In the genomic region with DNA sequence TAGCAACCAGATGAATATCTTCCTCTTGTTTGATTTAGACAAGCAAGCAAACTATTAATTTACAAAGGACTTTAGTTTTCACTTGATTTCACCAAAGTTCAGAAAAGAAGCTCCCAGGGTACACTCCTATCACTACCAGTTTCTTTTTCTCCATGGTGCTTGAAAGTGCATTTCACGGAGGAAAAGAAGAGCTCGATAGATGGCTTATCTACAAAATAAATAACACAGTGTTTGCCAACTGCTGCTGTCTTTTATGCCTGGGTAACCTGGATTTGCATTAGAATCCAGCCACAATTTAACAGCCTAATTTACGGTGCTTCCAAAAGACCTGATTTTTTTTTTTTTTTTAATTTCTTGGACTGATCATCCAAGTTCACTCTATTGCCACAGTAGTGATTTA, we compare ENCODE assay signal across 18 cellular contexts.
DNase-seq lines count a peak whose midpoint lies in the region; ATAC-seq, FAIRE-seq and TF ChIP-seq lines count a peak whose summit lies in the region.
"Had no signal": no experiment of that assay in that cellular context is flagged by ENCODE, and none has a peak within 500 bp of the region (broad histone marks: within the 10 kb centered on the region; RNA-seq: fewer than 3 reads in every experiment).

No MANE protein-coding gene starts in this region.

- TF ChIP-seq RAD21 in HepG2 (CRISPR knock-in tag; IDR thresholded peaks at IDR 0.05), result no peak

- POLR2A ChIA-PET in HepG2 (lab: Yijun Ruan, JAX), result no interaction called here

- H3K79me2 ChIP-seq in HepG2 (ENCODE audit: insufficient read depth, low read length), result no peaks in the 10 kb centered on the region

- no TSS peak for BruUV-seq in HepG2 (replicated peaks; lab: Mats Ljungman, UMichigan)

- peaks cover 19% of the 10 kb centered on the region for H3K4me1 ChIP-seq in HepG2 (ENCODE audit: insufficient read depth, low read length)
- H3K4me1 ChIP-seq: heart left ventricle had no signal

- H3K4me3 Mint-ChIP-seq in CD14-positive monocyte, result no peak overlapping the region
- H3K4me3 Mint-ChIP-seq: endodermal cell; natural killer cell treated with Interleukin-12 subunit alpha and Interleukin-12 subunit beta and Interleukin-15 and Interleukin-18, amount 100 ng/mL, for 72 hours had no signal

- TF ChIP-seq EP300 in HepG2 (IDR thresholded peaks at IDR 0.05; ENCODE audit: low read depth in 2 of 2, low read length in 2 of 2) (peak in 1 of 2 experiments; percentile 41; a peak in 1 of 4 replicates), HepG2 (CRISPR knock-in tag; IDR thresholded peaks at IDR 0.05; ENCODE audit: borderline replicate concordance) (no peak)

- in situ Hi-C loops in HepG2 (cut with HindIII; ENCODE audit: extremely low pct_ligation_motif_present, low pct_unique_long_range_greater_than_20kb), result no loop called here

- FAIRE-seq in HepG2 (lab: Jason Lieb, UNC), result no peak
- FAIRE-seq: GM19239 had no signal

- CTCF ChIA-PET in HepG2 (lab: Yijun Ruan, JAX; ENCODE audit: low intra/inter-chr PET ratio, low total read pairs), result no interaction called here

- no peak overlapping the region for H3K27ac Mint-ChIP-seq in CD14-positive monocyte
- H3K27ac Mint-ChIP-seq: endodermal cell; natural killer cell treated with Interleukin-12 subunit alpha and Interleukin-12 subunit beta and Interleukin-15 and Interleukin-18, amount 100 ng/mL, for 72 hours had no signal

- no peak overlapping the region for H3K9ac ChIP-seq in HepG2 (ENCODE audit: insufficient read depth, low read depth, low read length)
- H3K9ac ChIP-seq: KMS-11 had no signal

- no peak overlapping the region for H2AFZ ChIP-seq in HepG2 (ENCODE audit: low read length)

- no peaks in the 10 kb centered on the region for H3K9me3 ChIP-seq in HepG2 (ENCODE audit: low read length)

- DNase-seq in DMS153 (lab: John Stamatoyannopoulos, UW) (peak; percentile 64), NCI-H1417 (lab: John Stamatoyannopoulos, UW) (peak; percentile 31 to 71 (median 58)), NCI-H774 (lab: John Stamatoyannopoulos, UW) (peak; percentile 33), HepG2 (ENCODE audit: low spot score) (peak; percentile 37), CD14-positive monocyte (ENCODE audit: low spot score) (no peak), ecto neural progenitor cell (ENCODE audit: low spot score) (no peak), NCI-H1694 treated with DMSO at 0.1 percent for 48 hours (lab: John Stamatoyannopoulos, UW) (no peak)
- DNase-seq: activated naive CD4-positive, alpha-beta T cell; anterior cingulate cortex; endodermal cell; heart left ventricle; mesenchymal stem cell; NCI-H1436; T-helper 1 cell had no signal

- no peak overlapping the region for H3K27ac ChIP-seq in HepG2 (ENCODE audit: extremely low read length, insufficient read depth, low read length)
- H3K27ac ChIP-seq: heart left ventricle, KMS-11 had no signal

- 1% methylated on average over 3 of the region's 3 CpGs for WGBS in HepG2 (ENCODE audit: low lambda C conversion rate)

- H3K4me2 ChIP-seq in HepG2 (ENCODE audit: low read depth, low read length), result peak overlapping the region; percentile 38
- H3K4me2 ChIP-seq: KMS-11 had no signal

- no peaks in the 10 kb centered on the region for H3K27me3 ChIP-seq in HepG2 (ENCODE audit: control insufficient read depth in 1 of 2, insufficient read depth in 2 of 2, low read length in 2 of 2)
- H3K27me3 ChIP-seq: heart left ventricle had no signal

- H3K4me3 ChIP-seq in HepG2 (replicated peaks in 1 of 3; ENCODE audit: insufficient read depth in 1 of 3, low read depth in 2 of 3, low read length in 3 of 3), result no peak overlapping the region
- H3K4me3 ChIP-seq: heart left ventricle had no signal

- H4K20me1 ChIP-seq in HepG2 (ENCODE audit: insufficient read depth, low read length), result no peaks in the 10 kb centered on the region

- no peaks in the 10 kb centered on the region for H3K4me1 Mint-ChIP-seq in CD14-positive monocyte

- no peaks in the 10 kb centered on the region for H3K36me3 ChIP-seq in HepG2 (replicated peaks in 1 of 2; ENCODE audit: control insufficient read depth in 1 of 2, insufficient read depth in 2 of 2, low read length in 2 of 2)
- H3K36me3 ChIP-seq: heart left ventricle had no signal

- peaks cover 0 to 1% (median 0%) of the 10 kb centered on the region in 3 donors for H3K27me3 Mint-ChIP-seq in CD14-positive monocyte (ENCODE audit: low read depth in 3 of 3)
- H3K27me3 Mint-ChIP-seq: natural killer cell treated with Interleukin-12 subunit alpha and Interleukin-12 subunit beta and Interleukin-15 and Interleukin-18, amount 100 ng/mL, for 72 hours had no signal

- no peak for TF ChIP-seq POLR2A in HepG2 (IDR thresholded peaks at IDR 0.05; ENCODE audit: insufficient read depth in 1 of 2, low read depth in 2 of 2, low read length in 2 of 2)

- peaks cover 0 to 4% (median 0%) of the 10 kb centered on the region in 7 donors for H3K9me3 Mint-ChIP-seq in CD14-positive monocyte

- H3K36me3 Mint-ChIP-seq in CD14-positive monocyte, result no peaks in the 10 kb centered on the region
- H3K36me3 Mint-ChIP-seq: natural killer cell treated with Interleukin-12 subunit alpha and Interleukin-12 subunit beta and Interleukin-15 and Interleukin-18, amount 100 ng/mL, for 72 hours had no signal

- intact Hi-C loops in HepG2 (cut with micrococcal nuclease; ENCODE audit: unreplicated experiment) (loop anchor here (10.0 kb wide), 1 partner anchor 295 kb away; no protein-coding TSS in a partner anchor), CD14-positive monocyte (cut with micrococcal nuclease) (no loop called here)

- ATAC-seq in HepG2, result peak; percentile 95
- no peak for ATAC-seq in GM21367 (IDR thresholded peaks at IDR 0.05; ENCODE audit: unreplicated experiment)
- ATAC-seq: heart left ventricle; natural killer cell treated with Interleukin-12 subunit alpha and Interleukin-12 subunit beta and Interleukin-15 and Interleukin-18, amount 100 ng/mL, for 72 hours had no signal

- TF ChIP-seq CTCF in HepG2 (CRISPR knock-in tag; IDR thresholded peaks at IDR 0.05) (no peak), CD14-positive monocyte (IDR thresholded peaks at IDR 0.05) (no peak)

TF ChIP-seq in HepG2, 621 proteins besides CTCF, POLR2A, EP300 and RAD21 (continues in another document):
- TF ChIP-seq NR2F6 (IDR thresholded peaks at IDR 0.05), result 0 out of 2 replicates have a peak, but pooled peaks have one; percentile 12
- no peak for TF ChIP-seq NR2F6 (CRISPR knock-in tag; IDR thresholded peaks at IDR 0.05)
- TF ChIP-seq BRD4 (CRISPR knock-in tag; IDR thresholded peaks at IDR 0.05), result no peak
- no peak for TF ChIP-seq ZNF605 (CRISPR knock-in tag; IDR thresholded peaks at IDR 0.05)
- peak; percentile 69; the same call in 1 of the 2 replicates for TF ChIP-seq ISL2 (CRISPR knock-in tag; IDR thresholded peaks at IDR 0.05)
- 0 out of 2 replicates have a peak, but pooled peaks have one; percentile 20 for TF ChIP-seq HDAC2 (CRISPR knock-in tag; IDR thresholded peaks at IDR 0.05)
- no peak for TF ChIP-seq FOXA1 (IDR thresholded peaks at IDR 0.05)
- TF ChIP-seq FOXA1 (CRISPR knock-in tag; IDR thresholded peaks at IDR 0.05), result 0 out of 2 replicates have a peak, but pooled peaks have one; percentile 31
- TF ChIP-seq, protein P1, sequence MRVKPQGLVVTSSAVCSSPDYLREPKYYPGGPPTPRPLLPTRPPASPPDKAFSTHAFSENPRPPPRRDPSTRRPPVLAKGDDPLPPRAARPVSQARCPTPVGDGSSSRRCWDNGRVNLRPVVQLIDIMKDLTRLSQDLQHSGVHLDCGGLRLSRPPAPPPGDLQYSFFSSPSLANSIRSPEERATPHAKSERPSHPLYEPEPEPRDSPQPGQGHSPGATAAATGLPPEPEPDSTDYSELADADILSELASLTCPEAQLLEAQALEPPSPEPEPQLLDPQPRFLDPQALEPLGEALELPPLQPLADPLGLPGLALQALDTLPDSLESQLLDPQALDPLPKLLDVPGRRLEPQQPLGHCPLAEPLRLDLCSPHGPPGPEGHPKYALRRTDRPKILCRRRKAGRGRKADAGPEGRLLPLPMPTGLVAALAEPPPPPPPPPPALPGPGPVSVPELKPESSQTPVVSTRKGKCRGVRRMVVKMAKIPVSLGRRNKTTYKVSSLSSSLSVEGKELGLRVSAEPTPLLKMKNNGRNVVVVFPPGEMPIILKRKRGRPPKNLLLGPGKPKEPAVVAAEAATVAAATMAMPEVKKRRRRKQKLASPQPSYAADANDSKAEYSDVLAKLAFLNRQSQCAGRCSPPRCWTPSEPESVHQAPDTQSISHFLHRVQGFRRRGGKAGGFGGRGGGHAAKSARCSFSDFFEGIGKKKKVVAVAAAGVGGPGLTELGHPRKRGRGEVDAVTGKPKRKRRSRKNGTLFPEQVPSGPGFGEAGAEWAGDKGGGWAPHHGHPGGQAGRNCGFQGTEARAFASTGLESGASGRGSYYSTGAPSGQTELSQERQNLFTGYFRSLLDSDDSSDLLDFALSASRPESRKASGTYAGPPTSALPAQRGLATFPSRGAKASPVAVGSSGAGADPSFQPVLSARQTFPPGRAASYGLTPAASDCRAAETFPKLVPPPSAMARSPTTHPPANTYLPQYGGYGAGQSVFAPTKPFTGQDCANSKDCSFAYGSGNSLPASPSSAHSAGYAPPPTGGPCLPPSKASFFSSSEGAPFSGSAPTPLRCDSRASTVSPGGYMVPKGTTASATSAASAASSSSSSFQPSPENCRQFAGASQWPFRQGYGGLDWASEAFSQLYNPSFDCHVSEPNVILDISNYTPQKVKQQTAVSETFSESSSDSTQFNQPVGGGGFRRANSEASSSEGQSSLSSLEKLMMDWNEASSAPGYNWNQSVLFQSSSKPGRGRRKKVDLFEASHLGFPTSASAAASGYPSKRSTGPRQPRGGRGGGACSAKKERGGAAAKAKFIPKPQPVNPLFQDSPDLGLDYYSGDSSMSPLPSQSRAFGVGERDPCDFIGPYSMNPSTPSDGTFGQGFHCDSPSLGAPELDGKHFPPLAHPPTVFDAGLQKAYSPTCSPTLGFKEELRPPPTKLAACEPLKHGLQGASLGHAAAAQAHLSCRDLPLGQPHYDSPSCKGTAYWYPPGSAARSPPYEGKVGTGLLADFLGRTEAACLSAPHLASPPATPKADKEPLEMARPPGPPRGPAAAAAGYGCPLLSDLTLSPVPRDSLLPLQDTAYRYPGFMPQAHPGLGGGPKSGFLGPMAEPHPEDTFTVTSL (CRISPR knock-in tag; IDR thresholded peaks at IDR 0.05; ENCODE audit: borderline replicate concordance), result peak; percentile 22; the same call in 1 of the 2 replicates
- no peak for TF ChIP-seq SIX1 (CRISPR knock-in tag; IDR thresholded peaks at IDR 0.05; ENCODE audit: borderline replicate concordance)
- peak; percentile 44 for TF ChIP-seq TCF7 (IDR thresholded peaks at IDR 0.05; ENCODE audit: low read depth)
- no peak for TF ChIP-seq ZNF572 (CRISPR knock-in tag; IDR thresholded peaks at IDR 0.05)
- TF ChIP-seq SOX6 (IDR thresholded peaks at IDR 0.05), result no peak
- TF ChIP-seq SOX6 (CRISPR knock-in tag; IDR thresholded peaks at IDR 0.05), result 0 out of 2 replicates have a peak, but pooled peaks have one; percentile 20
- peak; percentile 40; the same call in 1 of the 2 replicates for TF ChIP-seq ONECUT2 (CRISPR knock-in tag; IDR thresholded peaks at IDR 0.05)
- no peak for TF ChIP-seq FOXP1 (IDR thresholded peaks at IDR 0.05)
- TF ChIP-seq FOXP1 (CRISPR knock-in tag; IDR thresholded peaks at IDR 0.05), result peak; percentile 31; the same call in 1 of the 2 replicates
- TF ChIP-seq FOXA3 (CRISPR knock-in tag; IDR thresholded peaks at IDR 0.05), result 0 out of 2 replicates have a peak, but pooled peaks have one; percentile 30

Comparison
In these comparisons a context has a peak if more than half of its experiments do, and no peak if none do; other contexts are left out.
1. DNase-seq: peak in DMS153 (single experiment), NCI-H1417 (3 of 3), NCI-H774 (single experiment) and HepG2 (single experiment); none in CD14-positive monocyte (single experiment), ecto neural progenitor cell (single experiment) and NCI-H1694 treated with DMSO at 0.1 percent for 48 hours (single experiment).